ENCODE assay signal across 24 cellular contexts in genomic region chrX:84258708-84259107, GRCh38.
A peak's percentile ranks its signal among the peaks of the same experiment; 100 is the strongest.
DNase-seq lines count a peak whose midpoint lies in the region; ATAC-seq and TF ChIP-seq lines count a peak whose summit lies in the region.
"Had no signal": no experiment of that assay in that cellular context is flagged by ENCODE, and none has a peak within 500 bp of the region (broad histone marks: within the 10 kb centered on the region; RNA-seq: fewer than 3 reads in every experiment).

No MANE protein-coding gene starts in this region.

- no peak overlapping the region for H3K27ac Mint-ChIP-seq in activated CD4-positive, alpha-beta memory T cell treated with anti-CD3 and anti-CD28 coated beads for 36 hours

- ATAC-seq in GM18508 (IDR thresholded peaks at IDR 0.05; ENCODE audit: insufficient read depth, unreplicated experiment) (peak; percentile 49), GM19397 (IDR thresholded peaks at IDR 0.05; ENCODE audit: unreplicated experiment) (peak; percentile 62), HG02759 (IDR thresholded peaks at IDR 0.05; ENCODE audit: unreplicated experiment) (peak; percentile 82), HG03432 (IDR thresholded peaks at IDR 0.05; ENCODE audit: unreplicated experiment) (peak; percentile 70), upper lobe of right lung (no peak)
- ATAC-seq: GM12878, Panc1, Right ventricle myocardium inferior, SK-N-SH treated with all-trans-retinoic acid at 6 μM for 48 hours had no signal

- 81% methylated on average over 1 of the region's 1 CpG for WGBS in prostate gland

- H3K9me3 Mint-ChIP-seq in activated CD4-positive, alpha-beta memory T cell treated with anti-CD3 and anti-CD28 coated beads for 36 hours, result no peaks in the 10 kb centered on the region

- no peaks in the 10 kb centered on the region for H3K9me3 ChIP-seq in prostate gland
- no peaks in the 10 kb centered on the region for H3K9me3 ChIP-seq in upper lobe of right lung

- no peak overlapping the region for H3K4me3 Mint-ChIP-seq in activated CD4-positive, alpha-beta memory T cell treated with anti-CD3 and anti-CD28 coated beads for 36 hours

- intact Hi-C loops in prostate gland (cut with DNase I) (no loop called here), upper lobe of right lung (cut with DNase I) (no loop called here)
- intact Hi-C loops in activated CD4-positive, alpha-beta memory T cell treated with anti-CD3 and anti-CD28 coated beads for 36 hours (cut with micrococcal nuclease), result no loop called here

- no peak for TF ChIP-seq CTCF in prostate gland (IDR thresholded peaks at IDR 0.05)
- TF ChIP-seq CTCF in upper lobe of right lung (IDR thresholded peaks at IDR 0.05), result no peak

- H3K27me3 ChIP-seq in prostate gland (replicated peaks; ENCODE audit: insufficient read depth) (no peaks in the 10 kb centered on the region), upper lobe of right lung (no peaks in the 10 kb centered on the region)

- H3K27ac ChIP-seq in prostate gland (no peak overlapping the region), upper lobe of right lung (no peak overlapping the region)
- H3K27ac ChIP-seq: C4-2B had no signal

- CTCF ChIA-PET in activated CD4-positive, alpha-beta memory T cell treated with anti-CD3 and anti-CD28 coated beads for 36 hours (lab: Charles Lee), result no interaction called here

- DNase-seq in prostate gland (ENCODE audit: low spot score) (no peak), upper lobe of right lung (no peak), EL (no peak)
- no peak for DNase-seq in activated CD4-positive, alpha-beta memory T cell treated with anti-CD3 and anti-CD28 coated beads for 36 hours
- DNase-seq: DND-41, GDM1, IMR-90, Karpas-422, MM.1S, NCI-H1105 treated with DMSO at 0.1 percent for 48 hours, NCI-H1694 treated with DMSO at 0.1 percent for 48 hours, NCI-H226, NCI-H524 treated with DMSO at 0.1 percent for 48 hours, T-helper 1 cell, T1000 had no signal

- no peak for TF ChIP-seq POLR2A in prostate gland (IDR thresholded peaks at IDR 0.05)

- H3K4me1 Mint-ChIP-seq in activated CD4-positive, alpha-beta memory T cell treated with anti-CD3 and anti-CD28 coated beads for 36 hours (ENCODE audit: low read depth), result no peaks in the 10 kb centered on the region

- H3K36me3 ChIP-seq in prostate gland, result no peaks in the 10 kb centered on the region
- no peaks in the 10 kb centered on the region for H3K36me3 ChIP-seq in upper lobe of right lung

- H3K4me3 ChIP-seq in prostate gland, result no peak overlapping the region
- no peak overlapping the region for H3K4me3 ChIP-seq in upper lobe of right lung
- H3K4me3 ChIP-seq: GM12878 had no signal

- no peaks in the 10 kb centered on the region for H3K36me3 Mint-ChIP-seq in activated CD4-positive, alpha-beta memory T cell treated with anti-CD3 and anti-CD28 coated beads for 36 hours

- H3K4me1 ChIP-seq in prostate gland (replicated peaks), result no peaks in the 10 kb centered on the region
- no peaks in the 10 kb centered on the region for H3K4me1 ChIP-seq in upper lobe of right lung

- POLR2A ChIA-PET in activated CD4-positive, alpha-beta memory T cell treated with anti-CD3 and anti-CD28 coated beads for 36 hours (lab: Charles Lee), result no interaction called here

- no peaks in the 10 kb centered on the region for H3K27me3 Mint-ChIP-seq in activated CD4-positive, alpha-beta memory T cell treated with anti-CD3 and anti-CD28 coated beads for 36 hours
